In genomic region chr9:35812025-35812602, GRCh38 we compare ENCODE assay signal across 1 cellular context.
TF ChIP-seq lines count a peak whose summit lies in the region.

Gene SPAG8, minus strand, starts transcription at chr9:35812262. Its CDS starts 115 bp downstream, at chr9:35812147.

TF ChIP-seq in HepG2, 621 proteins besides CTCF, POLR2A, EP300 and RAD21 (continued from another document and continues in another):
- peak; percentile 72 for TF ChIP-seq ZGPAT (CRISPR knock-in tag; IDR thresholded peaks at IDR 0.05)
- TF ChIP-seq TBX2 (CRISPR knock-in tag; IDR thresholded peaks at IDR 0.05; ENCODE audit: borderline replicate concordance) = 0 out of 2 replicates have a peak, but pooled peaks have one; percentile 39
- TF ChIP-seq ZNF10 (CRISPR knock-in tag; IDR thresholded peaks at IDR 0.05; ENCODE audit: borderline replicate concordance, low read depth) = no peak
- TF ChIP-seq ZBTB8A (CRISPR knock-in tag; IDR thresholded peaks at IDR 0.05; ENCODE audit: borderline replicate concordance, low read depth) = no peak
- TF ChIP-seq DNMT1 (CRISPR knock-in tag; IDR thresholded peaks at IDR 0.05) = no peak
- TF ChIP-seq HOXD1 (CRISPR knock-in tag; IDR thresholded peaks at IDR 0.05) = no peak
- no peak for TF ChIP-seq ZNF468 (CRISPR knock-in tag; IDR thresholded peaks at IDR 0.05)
- TF ChIP-seq ATF6 (CRISPR knock-in tag; conservative IDR thresholded peaks at IDR 0.05) = 0 out of 2 replicates have a peak, but pooled peaks have one; percentile 9
- TF ChIP-seq SRSF1 (optimal IDR thresholded peaks at IDR 0.05; ENCODE audit: low read depth, low read length) = no peak
- no peak for TF ChIP-seq ZNF557 (CRISPR knock-in tag; IDR thresholded peaks at IDR 0.05)
- TF ChIP-seq NFATC3 (CRISPR knock-in tag; IDR thresholded peaks at IDR 0.05) = no peak
- TF ChIP-seq, protein P1, sequence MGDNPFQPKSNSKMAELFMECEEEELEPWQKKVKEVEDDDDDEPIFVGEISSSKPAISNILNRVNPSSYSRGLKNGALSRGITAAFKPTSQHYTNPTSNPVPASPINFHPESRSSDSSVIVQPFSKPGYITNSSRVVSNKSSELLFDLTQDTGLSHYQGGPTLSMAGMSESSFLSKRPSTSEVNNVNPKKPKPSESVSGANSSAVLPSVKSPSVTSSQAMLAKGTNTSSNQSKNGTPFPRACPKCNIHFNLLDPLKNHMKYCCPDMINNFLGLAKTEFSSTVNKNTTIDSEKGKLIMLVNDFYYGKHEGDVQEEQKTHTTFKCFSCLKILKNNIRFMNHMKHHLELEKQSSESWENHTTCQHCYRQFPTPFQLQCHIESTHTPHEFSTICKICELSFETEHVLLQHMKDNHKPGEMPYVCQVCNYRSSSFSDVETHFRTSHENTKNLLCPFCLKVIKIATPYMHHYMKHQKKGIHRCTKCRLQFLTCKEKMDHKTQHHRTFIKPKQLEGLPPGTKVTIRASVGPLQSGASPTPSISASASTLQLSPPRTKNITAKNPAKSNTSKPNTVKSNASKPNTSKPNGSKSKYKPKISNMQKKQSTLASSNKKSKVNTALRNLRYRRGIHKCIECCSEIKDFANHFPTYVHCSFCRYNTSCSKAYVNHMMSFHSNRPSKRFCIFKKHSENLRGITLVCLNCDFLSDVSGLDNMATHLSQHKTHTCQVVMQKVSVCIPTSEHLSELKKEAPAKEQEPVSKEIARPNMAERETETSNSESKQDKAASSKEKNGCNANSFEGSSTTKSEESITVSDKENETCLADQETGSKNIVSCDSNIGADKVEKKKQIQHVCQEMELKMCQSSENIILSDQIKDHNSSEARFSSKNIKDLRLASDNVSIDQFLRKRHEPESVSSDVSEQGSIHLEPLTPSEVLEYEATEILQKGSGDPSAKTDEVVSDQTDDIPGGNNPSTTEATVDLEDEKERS (CRISPR knock-in tag; IDR thresholded peaks at IDR 0.05) = no peak
- no peak for TF ChIP-seq NR1H2 (CRISPR knock-in tag; IDR thresholded peaks at IDR 0.05; ENCODE audit: borderline replicate concordance, low read depth)
- TF ChIP-seq ZNF414 (CRISPR knock-in tag; IDR thresholded peaks at IDR 0.05) = no peak
- peak; percentile 90 for TF ChIP-seq SAP130 (CRISPR knock-in tag; IDR thresholded peaks at IDR 0.05; ENCODE audit: low read depth)
- no peak for TF ChIP-seq HHEX (CRISPR knock-in tag; IDR thresholded peaks at IDR 0.05)
- TF ChIP-seq ZNF329 (CRISPR knock-in tag; IDR thresholded peaks at IDR 0.05; ENCODE audit: low read depth) = no peak
- TF ChIP-seq RORA (CRISPR knock-in tag; IDR thresholded peaks at IDR 0.05) = no peak
- no peak for TF ChIP-seq ZSCAN25 (CRISPR knock-in tag; IDR thresholded peaks at IDR 0.05)
- no peak for TF ChIP-seq ZNF7 (CRISPR knock-in tag; IDR thresholded peaks at IDR 0.05)
- peak; percentile 77 for TF ChIP-seq TEAD3 (CRISPR knock-in tag; optimal IDR thresholded peaks at IDR 0.05; ENCODE audit: borderline replicate concordance)
- no peak for TF ChIP-seq SP5 (CRISPR knock-in tag; IDR thresholded peaks at IDR 0.05; ENCODE audit: borderline replicate concordance, low read depth)
- no peak for TF ChIP-seq FOXK2 (IDR thresholded peaks at IDR 0.05)
- TF ChIP-seq ELF3 (CRISPR knock-in tag; IDR thresholded peaks at IDR 0.05) = peak; percentile 50; the same call in 1 of the 2 replicates
- peak; percentile 62 for TF ChIP-seq CBX1 (IDR thresholded peaks at IDR 0.05; ENCODE audit: low read depth)
- no peak for TF ChIP-seq ZNF615 (CRISPR knock-in tag; IDR thresholded peaks at IDR 0.05; ENCODE audit: borderline replicate concordance)
- no peak for TF ChIP-seq ZNF530 (CRISPR knock-in tag; IDR thresholded peaks at IDR 0.05; ENCODE audit: low read depth)
- TF ChIP-seq KLF12 (CRISPR knock-in tag; IDR thresholded peaks at IDR 0.05; ENCODE audit: borderline replicate concordance) = no peak
- no peak for TF ChIP-seq KDM6A (CRISPR knock-in tag; IDR thresholded peaks at IDR 0.05; ENCODE audit: low read depth)
- no peak for TF ChIP-seq SCMH1 (CRISPR knock-in tag; IDR thresholded peaks at IDR 0.05; ENCODE audit: borderline replicate concordance)
- TF ChIP-seq ZSCAN20 (CRISPR knock-in tag; IDR thresholded peaks at IDR 0.05; ENCODE audit: borderline replicate concordance) = no peak
- TF ChIP-seq, protein P2, sequence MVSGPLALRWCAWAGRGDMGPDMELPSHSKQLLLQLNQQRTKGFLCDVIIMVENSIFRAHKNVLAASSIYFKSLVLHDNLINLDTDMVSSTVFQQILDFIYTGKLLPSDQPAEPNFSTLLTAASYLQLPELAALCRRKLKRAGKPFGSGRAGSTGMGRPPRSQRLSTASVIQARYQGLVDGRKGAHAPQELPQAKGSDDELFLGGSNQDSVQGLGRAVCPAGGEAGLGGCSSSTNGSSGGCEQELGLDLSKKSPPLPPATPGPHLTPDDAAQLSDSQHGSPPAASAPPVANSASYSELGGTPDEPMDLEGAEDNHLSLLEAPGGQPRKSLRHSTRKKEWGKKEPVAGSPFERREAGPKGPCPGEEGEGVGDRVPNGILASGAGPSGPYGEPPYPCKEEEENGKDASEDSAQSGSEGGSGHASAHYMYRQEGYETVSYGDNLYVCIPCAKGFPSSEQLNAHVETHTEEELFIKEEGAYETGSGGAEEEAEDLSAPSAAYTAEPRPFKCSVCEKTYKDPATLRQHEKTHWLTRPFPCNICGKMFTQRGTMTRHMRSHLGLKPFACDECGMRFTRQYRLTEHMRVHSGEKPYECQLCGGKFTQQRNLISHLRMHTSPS (CRISPR knock-in tag; IDR thresholded peaks at IDR 0.05; ENCODE audit: low read depth) = no peak
- TF ChIP-seq ZNF781 (CRISPR knock-in tag; IDR thresholded peaks at IDR 0.05; ENCODE audit: borderline replicate concordance, not compliant biosample characterization) = no peak
- no peak for TF ChIP-seq ZNF34 (CRISPR knock-in tag; IDR thresholded peaks at IDR 0.05; ENCODE audit: borderline replicate concordance)
- no peak; the same call in 1 of the 2 replicates for TF ChIP-seq E2F2 (CRISPR knock-in tag; IDR thresholded peaks at IDR 0.05; ENCODE audit: borderline replicate concordance)
- peak; percentile 53; the same call in 1 of the 2 replicates for TF ChIP-seq NCOA2 (CRISPR knock-in tag; IDR thresholded peaks at IDR 0.05)
- no peak for TF ChIP-seq HNF4A (CRISPR knock-in tag; IDR thresholded peaks at IDR 0.05)
- no peak for TF ChIP-seq GFI1 (CRISPR knock-in tag; IDR thresholded peaks at IDR 0.05; ENCODE audit: borderline replicate concordance)
- TF ChIP-seq ZFAT (CRISPR knock-in tag; conservative IDR thresholded peaks at IDR 0.05) = no peak
- TF ChIP-seq THAP11 (CRISPR knock-in tag; IDR thresholded peaks at IDR 0.05) = peak; percentile 92
- TF ChIP-seq ERF (CRISPR knock-in tag; IDR thresholded peaks at IDR 0.05) = peak; percentile 75
- TF ChIP-seq SUZ12 (IDR thresholded peaks at IDR 0.05; ENCODE audit: low read depth, low read length) = no peak
- TF ChIP-seq, protein P3, sequence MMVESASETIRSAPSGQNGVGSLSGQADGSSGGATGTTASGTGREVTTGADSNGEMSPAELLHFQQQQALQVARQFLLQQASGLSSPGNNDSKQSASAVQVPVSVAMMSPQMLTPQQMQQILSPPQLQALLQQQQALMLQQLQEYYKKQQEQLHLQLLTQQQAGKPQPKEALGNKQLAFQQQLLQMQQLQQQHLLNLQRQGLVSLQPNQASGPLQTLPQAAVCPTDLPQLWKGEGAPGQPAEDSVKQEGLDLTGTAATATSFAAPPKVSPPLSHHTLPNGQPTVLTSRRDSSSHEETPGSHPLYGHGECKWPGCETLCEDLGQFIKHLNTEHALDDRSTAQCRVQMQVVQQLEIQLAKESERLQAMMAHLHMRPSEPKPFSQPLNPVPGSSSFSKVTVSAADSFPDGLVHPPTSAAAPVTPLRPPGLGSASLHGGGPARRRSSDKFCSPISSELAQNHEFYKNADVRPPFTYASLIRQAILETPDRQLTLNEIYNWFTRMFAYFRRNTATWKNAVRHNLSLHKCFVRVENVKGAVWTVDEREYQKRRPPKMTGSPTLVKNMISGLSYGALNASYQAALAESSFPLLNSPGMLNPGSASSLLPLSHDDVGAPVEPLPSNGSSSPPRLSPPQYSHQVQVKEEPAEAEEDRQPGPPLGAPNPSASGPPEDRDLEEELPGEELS (CRISPR knock-in tag; IDR thresholded peaks at IDR 0.05) = 0 out of 2 replicates have a peak, but pooled peaks have one; percentile 45
- TF ChIP-seq HOXA3 (CRISPR knock-in tag; IDR thresholded peaks at IDR 0.05) = peak; percentile 63; the same call in 1 of the 2 replicates
- TF ChIP-seq SNAI1 (CRISPR knock-in tag; IDR thresholded peaks at IDR 0.05; ENCODE audit: borderline replicate concordance) = no peak
- no peak for TF ChIP-seq ZNF605 (CRISPR knock-in tag; IDR thresholded peaks at IDR 0.05)
- no peak for TF ChIP-seq CAMTA2 (CRISPR knock-in tag; IDR thresholded peaks at IDR 0.05; ENCODE audit: borderline replicate concordance)
- no peak for TF ChIP-seq HNRNPUL1 (IDR thresholded peaks at IDR 0.05; ENCODE audit: low read depth, low read length)
- 0 out of 2 replicates have a peak, but pooled peaks have one; percentile 44 for TF ChIP-seq STAT5B (CRISPR knock-in tag; IDR thresholded peaks at IDR 0.05)
- TF ChIP-seq ZNF652 (CRISPR knock-in tag; IDR thresholded peaks at IDR 0.05; ENCODE audit: borderline replicate concordance, low read depth) = no peak
- no peak for TF ChIP-seq ZMAT3 (CRISPR knock-in tag; conservative IDR thresholded peaks at IDR 0.05)
- TF ChIP-seq, protein P4, sequence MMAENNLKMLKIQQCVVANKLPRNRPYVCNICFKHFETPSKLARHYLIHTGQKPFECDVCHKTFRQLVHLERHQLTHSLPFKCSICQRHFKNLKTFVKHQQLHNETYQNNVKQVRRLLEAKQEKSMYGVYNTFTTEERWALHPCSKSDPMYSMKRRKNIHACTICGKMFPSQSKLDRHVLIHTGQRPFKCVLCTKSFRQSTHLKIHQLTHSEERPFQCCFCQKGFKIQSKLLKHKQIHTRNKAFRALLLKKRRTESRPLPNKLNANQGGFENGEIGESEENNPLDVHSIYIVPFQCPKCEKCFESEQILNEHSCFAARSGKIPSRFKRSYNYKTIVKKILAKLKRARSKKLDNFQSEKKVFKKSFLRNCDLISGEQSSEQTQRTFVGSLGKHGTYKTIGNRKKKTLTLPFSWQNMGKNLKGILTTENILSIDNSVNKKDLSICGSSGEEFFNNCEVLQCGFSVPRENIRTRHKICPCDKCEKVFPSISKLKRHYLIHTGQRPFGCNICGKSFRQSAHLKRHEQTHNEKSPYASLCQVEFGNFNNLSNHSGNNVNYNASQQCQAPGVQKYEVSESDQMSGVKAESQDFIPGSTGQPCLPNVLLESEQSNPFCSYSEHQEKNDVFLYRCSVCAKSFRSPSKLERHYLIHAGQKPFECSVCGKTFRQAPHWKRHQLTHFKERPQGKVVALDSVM (CRISPR knock-in tag; IDR thresholded peaks at IDR 0.05) = 0 out of 2 replicates have a peak, but pooled peaks have one; percentile 41
- no peak for TF ChIP-seq MED13 (CRISPR knock-in tag; IDR thresholded peaks at IDR 0.05)
- no peak for TF ChIP-seq ZNF547 (CRISPR knock-in tag; IDR thresholded peaks at IDR 0.05)
- TF ChIP-seq RNF2 (conservative IDR thresholded peaks at IDR 0.05; ENCODE audit: low read depth) = no peak
- peak; percentile 97 for TF ChIP-seq GABPB1 (CRISPR knock-in tag; IDR thresholded peaks at IDR 0.05)
- 0 out of 2 replicates have a peak, but pooled peaks have one; percentile 8 for TF ChIP-seq MEIS2 (CRISPR knock-in tag; IDR thresholded peaks at IDR 0.05)
- TF ChIP-seq ZNF296 (CRISPR knock-in tag; conservative IDR thresholded peaks at IDR 0.05) = no peak
- TF ChIP-seq, protein P5, sequence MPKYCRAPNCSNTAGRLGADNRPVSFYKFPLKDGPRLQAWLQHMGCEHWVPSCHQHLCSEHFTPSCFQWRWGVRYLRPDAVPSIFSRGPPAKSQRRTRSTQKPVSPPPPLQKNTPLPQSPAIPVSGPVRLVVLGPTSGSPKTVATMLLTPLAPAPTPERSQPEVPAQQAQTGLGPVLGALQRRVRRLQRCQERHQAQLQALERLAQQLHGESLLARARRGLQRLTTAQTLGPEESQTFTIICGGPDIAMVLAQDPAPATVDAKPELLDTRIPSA (CRISPR knock-in tag; IDR thresholded peaks at IDR 0.05; ENCODE audit: borderline replicate concordance) = no peak
- TF ChIP-seq JARID2 (CRISPR knock-in tag; IDR thresholded peaks at IDR 0.05; ENCODE audit: insufficient replicate concordance) = no peak
- TF ChIP-seq MZF1 (CRISPR knock-in tag; IDR thresholded peaks at IDR 0.05; ENCODE audit: borderline replicate concordance) = no peak
- no peak for TF ChIP-seq NCOR1 (IDR thresholded peaks at IDR 0.05; ENCODE audit: borderline replicate concordance, low read length)
